ENCODE assay signal across 22 cellular contexts in genomic region chr21:36863260-36863659, GRCh38.
"Had no signal": no experiment of that assay in that cellular context is flagged by ENCODE, and none has a peak within 500 bp of the region (broad histone marks: within the 10 kb centered on the region; RNA-seq: fewer than 3 reads in every experiment).

No MANE protein-coding gene starts in this region.

- H3K9me3 ChIP-seq: colonic mucosa, ovary, stomach, thoracic aorta, transverse colon had no signal

- H3K9me3 Mint-ChIP-seq: endodermal cell; immature natural killer cell; naive thymus-derived CD4-positive, alpha-beta T cell; neural progenitor cell had no signal

- H3K27ac Mint-ChIP-seq: endodermal cell, neural progenitor cell had no signal

- H3K4me3 ChIP-seq: colonic mucosa, neural progenitor cell, ovary, stomach, thoracic aorta, transverse colon had no signal

- H3K27me3 ChIP-seq: colonic mucosa, foreskin keratinocyte, neural progenitor cell, ovary, stomach, transverse colon had no signal

- H3K4me3 Mint-ChIP-seq: endodermal cell; immature natural killer cell; naive thymus-derived CD4-positive, alpha-beta T cell; neural progenitor cell had no signal

- H3K4me1 ChIP-seq: colonic mucosa, neural progenitor cell had no signal

- ATAC-seq: foreskin keratinocyte; left cardiac atrium; left ventricle myocardium superior; naive thymus-derived CD4-positive, alpha-beta T cell; right cardiac atrium had no signal

- H3K27me3 Mint-ChIP-seq: naive thymus-derived CD4-positive, alpha-beta T cell had no signal

- DNase-seq: colonic mucosa; effector CD4-positive, alpha-beta T cell; endodermal cell; erythroblast; foreskin keratinocyte; immature natural killer cell; kidney; left cardiac atrium; left ventricle myocardium superior; mammary epithelial cell; naive thymus-derived CD4-positive, alpha-beta T cell; nucleus accumbens; ovary; right cardiac atrium; small intestine; stimulated activated CD4-positive, alpha-beta T cell treated with anti-CD3 and anti-CD28 coated beads, Interleukin-12 subunit alpha, Interleukin-12 subunit beta, amount 100 ng/mL, for 4 hours; stimulated activated naive CD4-positive, alpha-beta T cell; stomach; substantia nigra; transverse colon had no signal

- H3K36me3 ChIP-seq: colonic mucosa, neural progenitor cell, ovary, thoracic aorta, transverse colon had no signal
